In genomic region chr18:63283305-63283704, GRCh38 we compare ENCODE assay signal across 19 cellular contexts.
"Had no signal": no experiment of that assay in that cellular context is flagged by ENCODE, and none has a peak within 500 bp of the region (broad histone marks: within the 10 kb centered on the region; RNA-seq: fewer than 3 reads in every experiment).

No MANE protein-coding gene starts in this region.

- H3K27ac Mint-ChIP-seq: activated CD4-positive, alpha-beta T cell treated with anti-CD3 and anti-CD28 coated beads for 36 hours; activated CD8-positive, alpha-beta T cell treated with anti-CD3 and anti-CD28 coated beads, Interleukin-2, amount 10 ng/mL, durations not matched to agents 7 days and 5 days had no signal

- H3K4me3 Mint-ChIP-seq: activated CD4-positive, alpha-beta T cell treated with anti-CD3 and anti-CD28 coated beads for 36 hours; activated CD8-positive, alpha-beta T cell treated with anti-CD3 and anti-CD28 coated beads, Interleukin-2, amount 10 ng/mL, durations not matched to agents 7 days and 5 days; activated naive CD4-positive, alpha-beta T cell treated with anti-CD3 and anti-CD28 coated beads, Interleukin-2, amount 10 ng/mL, durations not matched to agents 7 days and 5 days; central memory CD8-positive, alpha-beta T cell; effector memory CD8-positive, alpha-beta T cell; T-cell had no signal

- H3K27ac ChIP-seq: body of pancreas, epithelial cell of prostate, lower lobe of right lung, neutrophil, VCaP had no signal

- H3K9me3 Mint-ChIP-seq: activated naive CD4-positive, alpha-beta T cell treated with anti-CD3 and anti-CD28 coated beads, Interleukin-2, amount 10 ng/mL, durations not matched to agents 7 days and 5 days; central memory CD8-positive, alpha-beta T cell; effector memory CD8-positive, alpha-beta T cell; T-cell had no signal

- ATAC-seq: activated CD4-positive, alpha-beta T cell treated with anti-CD3 and anti-CD28 coated beads for 36 hours; activated CD8-positive, alpha-beta T cell treated with anti-CD3 and anti-CD28 coated beads, Interleukin-2, amount 10 ng/mL, durations not matched to agents 7 days and 5 days; body of pancreas; effector memory CD8-positive, alpha-beta T cell; left cardiac atrium; lower lobe of right lung; naive thymus-derived CD4-positive, alpha-beta T cell; T-cell had no signal

- H3K4me1 ChIP-seq: body of pancreas had no signal

- H3K9me3 ChIP-seq: body of pancreas, lower lobe of right lung, neutrophil had no signal

- FAIRE-seq: small intestine, urothelium cell line had no signal

- H3K27me3 ChIP-seq: body of pancreas, neutrophil had no signal

- H3K4me3 ChIP-seq: body of pancreas, lower lobe of right lung had no signal

- H3K36me3 ChIP-seq: lower lobe of right lung, neutrophil had no signal

- DNase-seq: activated CD4-positive, alpha-beta T cell treated with anti-CD3 and anti-CD28 coated beads for 36 hours; activated CD8-positive, alpha-beta memory T cell treated with anti-CD3 and anti-CD28 coated beads, Interleukin-2, amount 50 U/mL, for 48 hours; activated CD8-positive, alpha-beta T cell treated with anti-CD3 and anti-CD28 coated beads, Interleukin-2, amount 10 ng/mL, durations not matched to agents 7 days and 5 days; activated naive CD4-positive, alpha-beta T cell treated with anti-CD3 and anti-CD28 coated beads, Interleukin-2, amount 10 ng/mL, durations not matched to agents 7 days and 5 days; body of pancreas; effector memory CD8-positive, alpha-beta T cell; left cardiac atrium; lower lobe of right lung; midbrain; naive thymus-derived CD4-positive, alpha-beta T cell; posterior cingulate gyrus; small intestine; stimulated activated naive CD4-positive, alpha-beta T cell; T-cell had no signal

- H3K27me3 Mint-ChIP-seq: activated CD4-positive, alpha-beta T cell treated with anti-CD3 and anti-CD28 coated beads for 36 hours; activated naive CD4-positive, alpha-beta T cell treated with anti-CD3 and anti-CD28 coated beads, Interleukin-2, amount 10 ng/mL, durations not matched to agents 7 days and 5 days; central memory CD8-positive, alpha-beta T cell; effector memory CD8-positive, alpha-beta T cell; naive thymus-derived CD4-positive, alpha-beta T cell; T-cell had no signal
